8 cellular contexts compared by ENCODE assay signal in genomic region chr19:5690125-5690954, GRCh38. TPM values are rescaled to one million over a fixed set of nuclear protein-coding genes. Genes with fewer than 3 reads are reported as not detected.
A peak's percentile ranks its signal among the peaks of the same experiment; 100 is the strongest.
DNase-seq lines count a peak whose midpoint lies in the region; TF ChIP-seq lines count a peak whose summit lies in the region.

RPL36 (plus strand) TSS chr19:5690295; CDS start chr19:5690508, 213 bp downstream.

- peaks cover 44% of the 10 kb centered on the region for H3F3A ChIP-seq in SK-N-SH (replicated peaks; ENCODE audit: insufficient read depth)

- no peaks in the 10 kb centered on the region for H3K9me2 ChIP-seq in SK-N-SH

- H3K9me3 ChIP-seq in SK-N-SH, result no peaks in the 10 kb centered on the region
- H3K9me3 ChIP-seq in suprapubic skin, result no peaks in the 10 kb centered on the region

- H4K20me1 ChIP-seq in SK-N-SH (ENCODE audit: insufficient read depth), result peaks cover 52% of the 10 kb centered on the region

- TF ChIP-seq EP300 in SK-N-SH (IDR thresholded peaks at IDR 0.05; ENCODE audit: borderline replicate concordance in 1 of 2, low read depth in 1 of 2, low read length in 1 of 2), result no peak
- no peak for TF ChIP-seq EP300 in suprapubic skin (IDR thresholded peaks at IDR 0.05)

- TF ChIP-seq CTCF in SK-N-SH (IDR thresholded peaks at IDR 0.05) (peak; percentile 79), suprapubic skin (IDR thresholded peaks at IDR 0.05) (peak; percentile 97 to 99)

- H3K36me3 ChIP-seq in SK-N-SH (replicated peaks in 1 of 2; ENCODE audit: control insufficient read depth in 1 of 2, insufficient read depth in 2 of 2, low read length in 1 of 2) (peaks cover 9 to 37% of the 10 kb centered on the region in 2 experiments), suprapubic skin (peaks cover 37% of the 10 kb centered on the region)

- CTCF ChIA-PET in SK-N-SH (lab: Yijun Ruan, JAX), result interaction anchor here (0.5 to 3.8 kb wide), 25 partner anchors 8 to 368 kb away, joined by 3 to 31 read pairs (median 4); partner anchors contain the start of genes CATSPERD, HSD11B1L, LONP1 and MICOS13

- H2AFZ ChIP-seq in SK-N-SH (ENCODE audit: low read depth), result peak within 1 kb of the TSS; percentile 47; the same call in 1 of the 2 replicates

- peaks cover 11% of the 10 kb centered on the region for H3K4me1 Mint-ChIP-seq in activated naive CD4-positive, alpha-beta T cell treated with anti-CD3 and anti-CD28 coated beads, Interleukin-2, amount 50 U/mL, for 24 hours

- DNase-seq in ELF-1 (ENCODE audit: low read depth, low spot score) (peak; percentile 99), HCEC 1CT (peak; percentile 92), NCI-H1048 (lab: John Stamatoyannopoulos, UW) (peak; percentile 84), SK-N-SH (peak; percentile 94), globus pallidus (ENCODE audit: low spot score) (peak; percentile 94), nucleus accumbens (lab: John Stamatoyannopoulos, UW) (peak; percentile 78 to 98 (median 94)), suprapubic skin (ENCODE audit: low spot score in 2 of 2) (peak; percentile 98 to 99)

- H3K27me3 ChIP-seq in SK-N-SH (ENCODE audit: insufficient read depth) (no peaks in the 10 kb centered on the region), suprapubic skin (no peaks in the 10 kb centered on the region)

- no peaks in the 10 kb centered on the region for H3K27me3 Mint-ChIP-seq in activated naive CD4-positive, alpha-beta T cell treated with anti-CD3 and anti-CD28 coated beads, Interleukin-2, amount 50 U/mL, for 24 hours

- peak; percentile 77 to 78 for TF ChIP-seq POLR2A in suprapubic skin (IDR thresholded peaks at IDR 0.05)

- peaks cover 53% of the 10 kb centered on the region for H3K79me2 ChIP-seq in SK-N-SH (ENCODE audit: insufficient read depth)

- peak within 1 kb of the TSS; percentile 98 for H3K4me3 Mint-ChIP-seq in activated naive CD4-positive, alpha-beta T cell treated with anti-CD3 and anti-CD28 coated beads, Interleukin-2, amount 50 U/mL, for 24 hours

- peak within 1 kb of the TSS; percentile 83 to 93 for H3K27ac ChIP-seq in SK-N-SH (ENCODE audit: low read depth in 2 of 2, low read length in 1 of 2)
- H3K27ac ChIP-seq in suprapubic skin, result peak within 1 kb of the TSS; percentile 91

- peak within 1 kb of the TSS; percentile 93 for H3K4me2 ChIP-seq in SK-N-SH

- POLR2A ChIA-PET in SK-N-SH (lab: Yijun Ruan, JAX), result interaction anchor here (0.6 to 1.6 kb wide), 21 partner anchors 8 to 771 kb away, joined by 3 to 12 read pairs (median 4); partner anchors contain the start of genes CATSPERD, DUS3L, LONP1 and SAFB

- H3K4me1 ChIP-seq in SK-N-SH (ENCODE audit: control insufficient read depth in 1 of 2, insufficient read depth in 2 of 2, low read depth in 1 of 2, low read length in 1 of 2), result peaks cover 0 to 27% of the 10 kb centered on the region in 2 experiments; a peak in 1 of 4 replicates
- H3K4me1 ChIP-seq in suprapubic skin, result peaks cover 44% of the 10 kb centered on the region

- H3K27ac Mint-ChIP-seq in activated naive CD4-positive, alpha-beta T cell treated with anti-CD3 and anti-CD28 coated beads, Interleukin-2, amount 50 U/mL, for 24 hours, result peak within 1 kb of the TSS; percentile 99

- 1% methylated on average over 27 of the region's 73 CpGs for WGBS in SK-N-SH (ENCODE audit: low lambda C conversion rate)
- WGBS in suprapubic skin, result 0% methylated on average over 1 of the region's 73 CpGs

- peaks cover 14% of the 10 kb centered on the region for H3K36me3 Mint-ChIP-seq in activated naive CD4-positive, alpha-beta T cell treated with anti-CD3 and anti-CD28 coated beads, Interleukin-2, amount 50 U/mL, for 24 hours

- H3K4me3 ChIP-seq in SK-N-SH (ENCODE audit: low read depth in 2 of 2, low read length in 1 of 2) (peak within 1 kb of the TSS; percentile 97), suprapubic skin (peak within 1 kb of the TSS; percentile 71)

- no peaks in the 10 kb centered on the region for H3K9me3 Mint-ChIP-seq in activated naive CD4-positive, alpha-beta T cell treated with anti-CD3 and anti-CD28 coated beads, Interleukin-2, amount 50 U/mL, for 24 hours

- no peak for TF ChIP-seq RAD21 in SK-N-SH (IDR thresholded peaks at IDR 0.05; ENCODE audit: low read length)

- H3K9ac ChIP-seq in SK-N-SH, result peak within 1 kb of the TSS; percentile 94

TF ChIP-seq in SK-N-SH, 30 proteins besides CTCF, POLR2A, EP300 and RAD21 (continues in another document):
- TF ChIP-seq TEAD4 (IDR thresholded peaks at IDR 0.05; ENCODE audit: borderline replicate concordance, insufficient read depth) (peak; percentile 33; the same call in 1 of the 2 replicates), NRF1 (IDR thresholded peaks at IDR 0.05; ENCODE audit: low read depth, low read length) (peak; percentile 99), REST (IDR thresholded peaks at IDR 0.05; ENCODE audit: low read depth, low read length) (peak; percentile 77; the same call in 1 of the 2 replicates), RXRA (IDR thresholded peaks at IDR 0.05; ENCODE audit: borderline replicate concordance, low read depth) (no peak), FOXJ3 (CRISPR knock-in tag; IDR thresholded peaks at IDR 0.05) (no peak), RCOR1 (IDR thresholded peaks at IDR 0.05; ENCODE audit: low read length) (no peak; the same call in none of the 2 replicates), NFIC (IDR thresholded peaks at IDR 0.05; ENCODE audit: borderline replicate concordance) (no peak), FOSL2 (IDR thresholded peaks at IDR 0.05; ENCODE audit: borderline replicate concordance, low read depth) (no peak), USF1 (IDR thresholded peaks at IDR 0.05; ENCODE audit: borderline replicate concordance, low read depth) (no peak), YY1 (IDR thresholded peaks at IDR 0.05; ENCODE audit: low read depth) (peak; percentile 79; the same call in 1 of the 2 replicates), MAX (IDR thresholded peaks at IDR 0.05; ENCODE audit: low read depth) (peak; percentile 81), SIN3A (IDR thresholded peaks at IDR 0.05; ENCODE audit: borderline replicate concordance, low read depth, low read length) (peak; percentile 90; the same call in 1 of the 2 replicates), FOXM1 (IDR thresholded peaks at IDR 0.05; ENCODE audit: low read depth) (no peak), MXI1 (IDR thresholded peaks at IDR 0.05; ENCODE audit: low read depth, low read length) (peak; percentile 67; the same call in 1 of the 2 replicates), GABPA (IDR thresholded peaks at IDR 0.05; ENCODE audit: low read depth) (peak; percentile 70), RFX5 (IDR thresholded peaks at IDR 0.05; ENCODE audit: low read length) (no peak), ELF1 (IDR thresholded peaks at IDR 0.05) (peak; percentile 83), TAF1 (IDR thresholded peaks at IDR 0.05; ENCODE audit: borderline replicate concordance, low read depth, low read length) (peak; percentile 99), TCF12 (IDR thresholded peaks at IDR 0.05) (peak; percentile 5; the same call in 1 of the 2 replicates), CHD2 (IDR thresholded peaks at IDR 0.05; ENCODE audit: low read length, partially characterized antibody) (peak; percentile 69), POLR2AphosphoS5 (IDR thresholded peaks at IDR 0.05; ENCODE audit: low read depth, low read length) (peak; percentile 99)

RNA-seq across cellular contexts. Expression of gene RPL36, which starts in this region (rescaled TPM):
- 871 and 1,383 TPM in 2 replicates for polyA plus RNA-seq in SK-N-SH (2012; rRNA removed)
- 933 and 1,018 TPM in 2 replicates for polyA plus RNA-seq in SK-N-SH (2012; cell fraction: cytosol; rRNA removed)
- polyA plus RNA-seq in SK-N-SH (2012; cell fraction: nucleus; rRNA removed), result 319 and 414 TPM in 2 replicates
- total RNA-seq in suprapubic skin, result 100 to 1,000 TPM; 420 to 822 (median 688) TPM

Comparison
In these comparisons a context has a peak if more than half of its experiments do, and no peak if none do; other contexts are left out.
1. Peak in every context shown above with its lines: DNase-seq, H3K4me3 ChIP-seq and H3K27ac ChIP-seq.